1 cellular context compared by ENCODE assay signal in the genomic region with DNA sequence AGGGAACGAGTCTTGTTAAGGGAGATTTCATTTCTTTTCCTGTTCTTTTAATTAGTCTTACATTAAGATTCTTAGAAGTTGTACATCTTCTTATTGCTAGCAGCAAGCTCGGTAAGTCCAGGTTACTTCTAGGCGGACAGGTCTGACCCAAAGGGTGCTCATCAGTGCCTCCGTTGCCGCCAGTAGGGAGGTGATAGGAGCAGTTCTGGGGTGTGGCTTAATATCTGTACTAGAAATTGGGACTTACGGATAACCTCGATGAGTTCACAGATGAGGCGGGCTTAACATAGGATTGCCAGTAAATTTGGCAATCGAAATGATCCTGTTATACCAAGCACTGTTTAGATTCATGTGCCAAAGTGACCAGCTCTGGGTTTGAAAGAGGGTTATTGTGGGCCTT.
TF ChIP-seq lines count a peak whose summit lies in the region.

No MANE protein-coding gene starts in this region.

TF ChIP-seq in A549, 52 proteins besides CTCF, POLR2A, EP300 and RAD21:
- TF ChIP-seq MAZ (IDR thresholded peaks at IDR 0.05; ENCODE audit: borderline replicate concordance, low read depth, low read length) (no peak), POLR2AphosphoS2 (conservative IDR thresholded peaks at IDR 0.05; ENCODE audit: low read length) (0 out of 2 replicates have a peak, but pooled peaks have one; percentile 75)
